ENCODE assay signal across 23 cellular contexts in the genomic region with DNA sequence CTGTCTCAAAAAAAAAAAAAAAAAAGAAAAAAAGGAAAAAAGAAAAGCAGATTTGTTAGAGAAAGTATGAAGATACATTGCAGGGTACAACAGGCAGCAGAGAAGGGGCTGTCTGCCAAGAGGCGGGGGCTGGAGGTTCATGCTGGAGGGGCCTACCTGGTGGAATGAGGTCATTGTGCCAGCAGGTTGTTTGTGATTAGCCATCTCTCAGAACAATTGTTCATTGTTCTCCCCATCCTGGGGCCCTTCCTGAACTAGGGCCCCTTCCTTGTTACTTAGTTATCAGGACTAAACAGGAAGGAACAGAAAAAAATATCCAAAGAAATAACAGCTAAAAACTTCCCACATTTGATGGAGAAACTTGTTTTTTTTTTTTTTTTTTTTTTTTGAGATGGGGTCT. TPM values are rescaled to one million over a fixed set of nuclear protein-coding genes. Genes with fewer than 3 reads are reported as not detected.
A peak's percentile ranks its signal among the peaks of the same experiment; 100 is the strongest.
DNase-seq lines count a peak whose midpoint lies in the region; ATAC-seq, FAIRE-seq and TF ChIP-seq lines count a peak whose summit lies in the region.
"Had no signal": no experiment of that assay in that cellular context is flagged by ENCODE, and none has a peak within 500 bp of the region (broad histone marks: within the 10 kb centered on the region; RNA-seq: fewer than 3 reads in every experiment).

No MANE protein-coding gene starts in this region.

- H3K27ac ChIP-seq in endothelial cell of umbilical vein (ENCODE audit: insufficient read depth, low read depth, low read length) (peak overlapping the region; percentile 65), endodermal cell (ENCODE audit: low read depth, low read length) (no peak overlapping the region)
- H3K27ac ChIP-seq: A549, C4-2B, HL-60 had no signal

- H3K4me3 ChIP-seq in endothelial cell of umbilical vein (replicated peaks in 1 of 3; ENCODE audit: insufficient read depth in 1 of 3, low read depth in 1 of 3, low read length in 3 of 3) (no peak overlapping the region), endodermal cell (ENCODE audit: low read length) (no peak overlapping the region)
- H3K4me3 ChIP-seq: A549 had no signal

- H3K4me1 ChIP-seq in endothelial cell of umbilical vein (ENCODE audit: control insufficient read depth, extremely low read depth, insufficient read depth, low read length) (peaks cover 7% of the 10 kb centered on the region), endodermal cell (ENCODE audit: control insufficient read depth, insufficient read depth, low read length) (no peaks in the 10 kb centered on the region)
- H3K4me1 ChIP-seq: BE2C had no signal

- H3K9ac ChIP-seq in endothelial cell of umbilical vein (replicated peaks; ENCODE audit: extremely low read depth, insufficient read depth, low read length) (no peak overlapping the region), endodermal cell (ENCODE audit: extremely low read depth, low read length, poor library complexity, severe bottlenecking) (no peak overlapping the region)

- peak; percentile 62 for FAIRE-seq in endothelial cell of umbilical vein (lab: Jason Lieb, UNC)
- FAIRE-seq: A549, D721Med, G401.6, GM12892, GM19239 had no signal

- intact Hi-C loops in endothelial cell of umbilical vein (cut with micrococcal nuclease): loop anchor here (2.0 kb wide), 1 partner anchor 17 kb away; no protein-coding TSS in a partner anchor

- H3K27me3 ChIP-seq in endothelial cell of umbilical vein (ENCODE audit: control insufficient read depth in 2 of 2, insufficient read depth in 2 of 2, low read length in 2 of 2): no peaks in the 10 kb centered on the region
- no peaks in the 10 kb centered on the region for H3K27me3 ChIP-seq in endodermal cell (ENCODE audit: control insufficient read depth, insufficient read depth, low read length, poor library complexity, severe bottlenecking)
- H3K27me3 ChIP-seq: BE2C had no signal

- H2AFZ ChIP-seq in endothelial cell of umbilical vein (ENCODE audit: low read depth, low read length): no peak overlapping the region

- DNase-seq in HT-29 (ENCODE audit: low spot score): peak; percentile 13
- peak; percentile 23 for DNase-seq in SW480 (ENCODE audit: low spot score)
- peak; percentile 57 for DNase-seq in endothelial cell of umbilical vein (ENCODE audit: low read depth, low spot score)
- peak; percentile 67 to 72 for DNase-seq in lung microvascular endothelial cell (ENCODE audit: low read depth in 2 of 2)
- no peak for DNase-seq in NCI-H2029 treated with DMSO at 0.1 percent for 48 hours (lab: John Stamatoyannopoulos, UW)
- no peak for DNase-seq in endodermal cell
- no peak for DNase-seq in GF-D8 (lab: John Stamatoyannopoulos, UW)
- DNase-seq: BE2C; CD4-positive, alpha-beta memory T cell; DMS153; DMS79 treated with DMSO at 0.1 percent for 48 hours; EL; GOT3; H9 had no signal

- no TSS peak for BruUV-seq in endothelial cell of umbilical vein (replicated peaks; lab: Mats Ljungman, UMichigan)

- no peak for TF ChIP-seq POLR2A in endothelial cell of umbilical vein (IDR thresholded peaks at IDR 0.05; ENCODE audit: low read depth, low read length)

- H3K36me3 ChIP-seq in endothelial cell of umbilical vein (ENCODE audit: control insufficient read depth in 2 of 2, extremely low read depth in 1 of 2, insufficient read depth in 2 of 2, low read length in 2 of 2) (no peaks in the 10 kb centered on the region), endodermal cell (ENCODE audit: control insufficient read depth, insufficient read depth, low read length) (no peaks in the 10 kb centered on the region)
- H3K36me3 ChIP-seq: BE2C had no signal

- no peaks in the 10 kb centered on the region for H3K4me1 Mint-ChIP-seq in endodermal cell
- H3K4me1 Mint-ChIP-seq: H9, IgD-negative memory B cell had no signal

- H4K20me1 ChIP-seq in endothelial cell of umbilical vein (replicated peaks; ENCODE audit: control insufficient read depth, extremely low read depth, insufficient read depth, low read length): no peaks in the 10 kb centered on the region

- H3K4me2 ChIP-seq in endothelial cell of umbilical vein (ENCODE audit: insufficient read depth, low read length): no peak overlapping the region
- H3K4me2 ChIP-seq: A549 had no signal

- H3K4me3 Mint-ChIP-seq in endodermal cell: no peak overlapping the region
- H3K4me3 Mint-ChIP-seq: CD4-positive, alpha-beta memory T cell; H9; IgD-negative memory B cell had no signal

- H3K36me3 Mint-ChIP-seq in endodermal cell (ENCODE audit: low read depth): peaks cover 6% of the 10 kb centered on the region

- WGBS in endodermal cell (ENCODE audit: insufficient coverage in 1 of 2, insufficient read length in 1 of 2), 2 experiments: 100% methylated on average over 1 of the region's 1 CpG; no CpG with 5 or more reads in 1 of the 2 experiments

- no peaks in the 10 kb centered on the region for H3K79me2 ChIP-seq in endothelial cell of umbilical vein (ENCODE audit: control insufficient read depth, insufficient read depth, low read length)

- no peak for ATAC-seq in HG02610 (IDR thresholded peaks at IDR 0.05; ENCODE audit: unreplicated experiment)
- ATAC-seq: A549 had no signal

- CTCF ChIA-PET in endothelial cell of umbilical vein (lab: Charles Lee): interaction anchor here (0.7 to 1.3 kb wide), 2 partner anchors 18 to 28 kb away, joined by 3 to 4 read pairs; no protein-coding TSS in a partner anchor

- TF ChIP-seq CTCF in endothelial cell of umbilical vein (IDR thresholded peaks at IDR 0.05; ENCODE audit: extremely low read depth in 1 of 2, insufficient read depth in 1 of 2, low read depth in 1 of 2, low read length in 2 of 2) (no peak), endodermal cell (conservative IDR thresholded peaks at IDR 0.05) (no peak)

- H3K9me3 Mint-ChIP-seq in endodermal cell: peaks cover 75% of the 10 kb centered on the region

- no peaks in the 10 kb centered on the region for H3K9me3 ChIP-seq in endothelial cell of umbilical vein (replicated peaks; ENCODE audit: control insufficient read depth, insufficient read depth, low read length)
- peaks cover 18% of the 10 kb centered on the region for H3K9me3 ChIP-seq in endodermal cell (ENCODE audit: control insufficient read depth, low read length)
- H3K9me3 ChIP-seq: A549, BE2C had no signal

- H3K27ac Mint-ChIP-seq in endodermal cell: no peak overlapping the region
- H3K27ac Mint-ChIP-seq: CD4-positive, alpha-beta memory T cell; H9; IgD-negative memory B cell had no signal

- POLR2A ChIA-PET in endothelial cell of umbilical vein (lab: Charles Lee): interaction anchor here (0.7 to 1.1 kb wide), 2 partner anchors 18 to 95 kb away, joined by 3 to 5 read pairs; no protein-coding TSS in a partner anchor

- dilution Hi-C loops in endothelial cell of umbilical vein (cut with MboI; ENCODE audit: extremely low pct_ligation_motif_present, low sequenced_read_pairs): no loop called here

- H3K9me1 ChIP-seq in endothelial cell of umbilical vein (replicated peaks; ENCODE audit: control insufficient read depth, extremely low read depth, insufficient read depth, low read length): no peaks in the 10 kb centered on the region

- no peaks in the 10 kb centered on the region for H3K27me3 Mint-ChIP-seq in endodermal cell (ENCODE audit: insufficient read depth)
- H3K27me3 Mint-ChIP-seq: CD4-positive, alpha-beta memory T cell; IgD-negative memory B cell had no signal

RNA-seq across cellular contexts. Expression of a gene that starts 14.0 kb away (rescaled TPM):
- total RNA-seq in HT-29 (2014; rRNA removed; shearing (Covaris generic)): 39.4 and 41.6 TPM in 2 replicates
- total RNA-seq in endothelial cell of umbilical vein: 21.3 and 22.6 TPM in 2 replicates
- 17.5 and 22.1 TPM in 2 replicates for polyA plus RNA-seq in endothelial cell of umbilical vein
- polyA plus RNA-seq in endothelial cell of umbilical vein (2011; cell fraction: cytosol; rRNA removed): 29.7 and 30.0 TPM in 2 replicates
- 18.9 and 21.7 TPM in 2 replicates for polyA plus RNA-seq in endothelial cell of umbilical vein (2011; cell fraction: nucleus; rRNA removed)
- 20.9 and 23.1 TPM in 2 replicates for polyA plus RNA-seq in endothelial cell of umbilical vein (2012)
- polyA minus RNA-seq in endothelial cell of umbilical vein: 13.1 and 14.9 TPM in 2 replicates
- polyA minus RNA-seq in endothelial cell of umbilical vein (2011; cell fraction: cytosol; rRNA and poly(A)+ RNA removed): 19.3 TPM
- 4.9 and 6.3 TPM in 2 replicates for polyA minus RNA-seq in endothelial cell of umbilical vein (2011; cell fraction: nucleus; rRNA and poly(A)+ RNA removed)
- 16.3 and 16.6 TPM in 2 replicates for total RNA-seq in lung microvascular endothelial cell
- total RNA-seq in endodermal cell: 10 to 100 TPM; 17.9 to 23.7 TPM
- 25.1 TPM for polyA plus RNA-seq in endodermal cell (2013, experiment 1 of 2)
- 23.2 TPM for polyA plus RNA-seq in endodermal cell (2013, experiment 2 of 2)

RNA-seq across cellular contexts. Expression of a gene that starts 25.1 kb away (rescaled TPM):
- 12.6 and 13.6 TPM in 2 replicates for total RNA-seq in HT-29 (2014; rRNA removed; shearing (Covaris generic))
- total RNA-seq in endothelial cell of umbilical vein: 0.48 and 0.77 TPM in 2 replicates
- 0.88 and 0.94 TPM in 2 replicates for polyA plus RNA-seq in endothelial cell of umbilical vein
- polyA plus RNA-seq in endothelial cell of umbilical vein (2011; cell fraction: cytosol; rRNA removed): 0.30 and 0.45 TPM in 2 replicates
- 0.74 and 1.1 TPM in 2 replicates for polyA plus RNA-seq in endothelial cell of umbilical vein (2011; cell fraction: nucleus; rRNA removed)
- polyA plus RNA-seq in endothelial cell of umbilical vein (2012): 0.27 and 0.42 TPM in 2 replicates
- 0.23 and 0.49 TPM in 2 replicates for polyA minus RNA-seq in endothelial cell of umbilical vein
- 2.0 TPM for polyA minus RNA-seq in endothelial cell of umbilical vein (2011; cell fraction: cytosol; rRNA and poly(A)+ RNA removed)
- polyA minus RNA-seq in endothelial cell of umbilical vein (2011; cell fraction: nucleus; rRNA and poly(A)+ RNA removed): 0.14 and 1.3 TPM in 2 replicates
- total RNA-seq in lung microvascular endothelial cell: 0.60 and 0.65 TPM in 2 replicates
- 1 to 10 TPM; 1.2 to 1.3 TPM for total RNA-seq in endodermal cell
- 0.46 TPM for polyA plus RNA-seq in endodermal cell (2013, experiment 1 of 2)
- 0.70 TPM for polyA plus RNA-seq in endodermal cell (2013, experiment 2 of 2)

RNA-seq across cellular contexts. Expression of a gene that starts 34.2 kb away (rescaled TPM):
- total RNA-seq in HT-29 (2014; rRNA removed; shearing (Covaris generic)): 27.3 and 28.1 TPM in 2 replicates
- 153 and 170 TPM in 2 replicates for total RNA-seq in endothelial cell of umbilical vein
- polyA plus RNA-seq in endothelial cell of umbilical vein: 277 and 304 TPM in 2 replicates
- 223 and 301 TPM in 2 replicates for polyA plus RNA-seq in endothelial cell of umbilical vein (2011; cell fraction: cytosol; rRNA removed)
- 64.7 and 70.3 TPM in 2 replicates for polyA plus RNA-seq in endothelial cell of umbilical vein (2011; cell fraction: nucleus; rRNA removed)
- 151 and 201 TPM in 2 replicates for polyA plus RNA-seq in endothelial cell of umbilical vein (2012)
- 150 and 171 TPM in 2 replicates for polyA minus RNA-seq in endothelial cell of umbilical vein
- 278 TPM for polyA minus RNA-seq in endothelial cell of umbilical vein (2011; cell fraction: cytosol; rRNA and poly(A)+ RNA removed)
- 15.2 and 30.8 TPM in 2 replicates for polyA minus RNA-seq in endothelial cell of umbilical vein (2011; cell fraction: nucleus; rRNA and poly(A)+ RNA removed)
- 6.7 and 12.6 TPM in 2 replicates for total RNA-seq in lung microvascular endothelial cell
- total RNA-seq in endodermal cell: 1 to 10 TPM; 1.9 to 2.0 TPM
- 3.4 TPM for polyA plus RNA-seq in endodermal cell (2013, experiment 1 of 2)
- polyA plus RNA-seq in endodermal cell (2013, experiment 2 of 2): 2.3 TPM

RNA-seq across cellular contexts. Expression of a gene that starts 48.7 kb away (rescaled TPM):
- total RNA-seq in HT-29 (2014; rRNA removed; shearing (Covaris generic)): 19.0 and 22.3 TPM in 2 replicates
- total RNA-seq in endothelial cell of umbilical vein (9.6 and 15.0 TPM in 2 replicates), lung microvascular endothelial cell (2.8 and 3.4 TPM in 2 replicates), endodermal cell (10 to 100 TPM; 10.7 to 12.0 TPM)
- 6.8 and 8.6 TPM in 2 replicates for polyA plus RNA-seq in endothelial cell of umbilical vein
- polyA plus RNA-seq in endothelial cell of umbilical vein (2011; cell fraction: cytosol; rRNA removed): 3.0 and 4.3 TPM in 2 replicates
- polyA plus RNA-seq in endothelial cell of umbilical vein (2011; cell fraction: nucleus; rRNA removed): 12.7 and 13.1 TPM in 2 replicates
- 5.8 and 10.6 TPM in 2 replicates for polyA plus RNA-seq in endothelial cell of umbilical vein (2012)
- 5.2 and 5.9 TPM in 2 replicates for polyA minus RNA-seq in endothelial cell of umbilical vein
- polyA minus RNA-seq in endothelial cell of umbilical vein (2011; cell fraction: cytosol; rRNA and poly(A)+ RNA removed): 15.7 TPM
- polyA minus RNA-seq in endothelial cell of umbilical vein (2011; cell fraction: nucleus; rRNA and poly(A)+ RNA removed): 2.6 and 6.5 TPM in 2 replicates
- polyA plus RNA-seq in endodermal cell (2013, experiment 1 of 2): 5.5 TPM
- 5.5 TPM for polyA plus RNA-seq in endodermal cell (2013, experiment 2 of 2)

RNA-seq across cellular contexts. Expression of a gene that starts 57.8 kb away (rescaled TPM):
- 46.5 and 65.5 TPM in 2 replicates for total RNA-seq in HT-29 (2014; rRNA removed; shearing (Covaris generic))
- total RNA-seq in endothelial cell of umbilical vein (29.9 and 32.2 TPM in 2 replicates), lung microvascular endothelial cell (14.6 and 15.9 TPM in 2 replicates), endodermal cell (10 to 100 TPM; 29.8 to 42.5 TPM)
- 70.4 and 73.1 TPM in 2 replicates for polyA plus RNA-seq in endothelial cell of umbilical vein
- polyA plus RNA-seq in endothelial cell of umbilical vein (2011; cell fraction: cytosol; rRNA removed): 42.1 and 46.4 TPM in 2 replicates
- polyA plus RNA-seq in endothelial cell of umbilical vein (2011; cell fraction: nucleus; rRNA removed): 202 and 215 TPM in 2 replicates
- polyA plus RNA-seq in endothelial cell of umbilical vein (2012): 33.1 and 34.4 TPM in 2 replicates
- polyA minus RNA-seq in endothelial cell of umbilical vein: 60.5 TPM in 2 replicates
- polyA minus RNA-seq in endothelial cell of umbilical vein (2011; cell fraction: cytosol; rRNA and poly(A)+ RNA removed): 95.3 TPM
- polyA minus RNA-seq in endothelial cell of umbilical vein (2011; cell fraction: nucleus; rRNA and poly(A)+ RNA removed): 38.6 and 38.8 TPM in 2 replicates
- 32.4 TPM for polyA plus RNA-seq in endodermal cell (2013, experiment 1 of 2)
- polyA plus RNA-seq in endodermal cell (2013, experiment 2 of 2): 28.0 TPM

Comparison
In these comparisons a context has a peak if more than half of its experiments do, and no peak if none do; other contexts are left out.
1. DNase-seq: peak in HT-29 (single experiment), SW480 (single experiment), endothelial cell of umbilical vein (single experiment) and lung microvascular endothelial cell (2 of 2); none in NCI-H2029 treated with DMSO at 0.1 percent for 48 hours (single experiment), endodermal cell (single experiment) and GF-D8 (single experiment).